Comparison of ENCODE assay signal across 8 cellular contexts in the genomic region with DNA sequence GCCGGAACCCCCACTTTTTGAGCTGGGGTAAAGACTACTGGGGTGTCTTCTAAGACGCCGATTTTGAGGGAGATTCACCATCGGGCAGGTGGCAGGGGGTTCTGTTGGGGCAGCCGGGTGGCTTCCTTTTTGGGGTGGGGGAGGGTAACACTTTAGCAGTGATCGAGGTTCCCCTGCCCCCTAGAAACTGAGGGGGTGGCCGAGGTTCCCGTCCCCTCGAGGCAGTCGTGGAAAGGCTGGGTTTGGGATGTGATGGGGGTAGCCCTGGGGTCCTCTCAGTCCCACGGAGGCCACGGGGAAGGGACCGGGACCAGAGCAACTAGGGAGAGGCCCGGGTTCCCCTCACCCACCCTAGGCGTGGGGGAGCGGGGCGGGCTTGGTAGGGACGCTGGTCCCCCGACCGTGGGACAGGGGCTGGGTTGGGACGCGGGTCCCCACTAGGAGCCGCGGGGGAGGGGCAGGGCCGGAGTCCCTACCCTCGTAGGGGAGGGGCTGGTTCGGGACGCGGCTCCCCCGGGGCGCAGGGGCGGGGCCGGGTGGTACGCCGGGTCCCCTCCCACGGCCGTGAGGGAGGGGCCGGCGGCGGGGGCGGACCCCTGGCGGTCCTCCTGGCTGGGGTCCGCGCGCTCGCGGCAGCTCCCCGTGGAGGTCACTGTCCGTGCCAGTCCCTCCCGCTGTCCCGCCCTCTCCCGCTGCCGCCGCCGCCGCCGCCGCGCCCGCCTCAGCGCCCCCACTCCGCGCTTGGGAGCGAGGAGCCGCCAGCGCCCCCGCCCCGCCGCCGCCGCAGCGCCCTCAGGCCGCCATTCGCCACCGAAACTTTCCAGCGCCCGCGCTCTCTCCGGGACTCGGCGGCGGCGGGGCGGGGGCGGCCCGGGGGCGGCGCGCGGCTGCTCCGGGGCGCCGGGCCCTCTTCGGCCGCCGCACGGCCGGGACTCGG. TPM values are rescaled to one million over a fixed set of nuclear protein-coding genes. Genes with fewer than 3 reads are reported as not detected.
DNase-seq lines count a peak whose midpoint lies in the region; ATAC-seq and TF ChIP-seq lines count a peak whose summit lies in the region.

A gene (plus strand): TSS at position 624 of the 937 bp plus-strand sequence. CDS start 188,529 bp downstream, outside the sequence.

- peak within 1 kb of the TSS; percentile 80 for H3K4me2 ChIP-seq in trophoblast cell (ENCODE audit: low read length)

- peaks cover 28% of the 10 kb centered on the region for H3K4me1 ChIP-seq in cardiac muscle cell (ENCODE audit: low read depth)
- H3K4me1 ChIP-seq in trophoblast cell (ENCODE audit: control insufficient read depth in 1 of 2, insufficient read depth in 2 of 2, low read length in 2 of 2), result peaks cover 7 to 26% of the 10 kb centered on the region in 2 experiments

- H3K9me3 ChIP-seq in cardiac muscle cell (ENCODE audit: low read depth) (no peaks in the 10 kb centered on the region), trophoblast cell (ENCODE audit: insufficient read depth, low read depth, low read length) (no peaks in the 10 kb centered on the region)

- WGBS in trophoblast cell (ENCODE audit: extremely low coverage, insufficient coverage, insufficient read length), result no CpG with 5 or more reads among the region's 99 CpGs

- H3K4ac ChIP-seq in trophoblast cell (ENCODE audit: low read depth, low read length), result peak within 1 kb of the TSS; percentile 86

- H4K91ac ChIP-seq in trophoblast cell (ENCODE audit: low read depth, low read length), result peak within 1 kb of the TSS; percentile 87

- peaks cover 10% of the 10 kb centered on the region for H3K79me2 ChIP-seq in trophoblast cell (ENCODE audit: control insufficient read depth, insufficient read depth, low read length, poor library complexity)

- peak within 1 kb of the TSS; percentile 64 for H2BK12ac ChIP-seq in trophoblast cell (ENCODE audit: low read length)

- H2AFZ ChIP-seq in trophoblast cell (ENCODE audit: insufficient read depth, low read length, poor library complexity), result peak within 1 kb of the TSS; percentile 93

- H3K9ac ChIP-seq in trophoblast cell (ENCODE audit: low read length), result peak within 1 kb of the TSS; percentile 83

- peaks cover 4% of the 10 kb centered on the region for H3K36me3 Mint-ChIP-seq in activated naive CD8-positive, alpha-beta T cell treated with anti-CD3 and anti-CD28 coated beads for 36 hours

- DNase-seq in SHP77 (lab: John Stamatoyannopoulos, UW) (peak; percentile 5 to 14), SHP77 treated with DMSO at 0.1 percent for 48 hours (lab: John Stamatoyannopoulos, UW) (no peak), SK-N-DZ (ENCODE audit: low spot score) (peak; percentile 74), cardiac muscle cell (ENCODE audit: low read depth in 1 of 2, low spot score in 1 of 2) (peak; percentile 58 to 82), trophoblast cell (no peak)
- DNase-seq in activated naive CD8-positive, alpha-beta T cell treated with anti-CD3 and anti-CD28 coated beads for 36 hours, result peak; percentile 68

- peak within 1 kb of the TSS; percentile 98 for H3K14ac ChIP-seq in trophoblast cell (ENCODE audit: low read length)

- H3K27me3 Mint-ChIP-seq in activated naive CD8-positive, alpha-beta T cell treated with anti-CD3 and anti-CD28 coated beads for 36 hours, result no peaks in the 10 kb centered on the region

- H3K4me3 Mint-ChIP-seq in activated naive CD8-positive, alpha-beta T cell treated with anti-CD3 and anti-CD28 coated beads for 36 hours, result peak within 1 kb of the TSS; percentile 82

- peak within 1 kb of the TSS; percentile 83 for H3K27ac ChIP-seq in cardiac muscle cell
- peak within 1 kb of the TSS; percentile 34 for H3K27ac ChIP-seq in trophoblast cell (ENCODE audit: low read depth, low read length)

- peak within 1 kb of the TSS; percentile 92 for H4K8ac ChIP-seq in trophoblast cell (ENCODE audit: low read depth, low read length)

- peaks cover 25% of the 10 kb centered on the region for H3K4me1 Mint-ChIP-seq in activated naive CD8-positive, alpha-beta T cell treated with anti-CD3 and anti-CD28 coated beads for 36 hours

- H3K4me3 ChIP-seq in cardiac muscle cell, result peak within 1 kb of the TSS; percentile 99
- peak within 1 kb of the TSS; percentile 81 for H3K4me3 ChIP-seq in trophoblast cell (ENCODE audit: low read depth, low read length)

- peaks cover 16% of the 10 kb centered on the region for H3K79me1 ChIP-seq in trophoblast cell (ENCODE audit: low read length)

- H3K23ac ChIP-seq in trophoblast cell (ENCODE audit: low read length), result no peak within 1 kb of the TSS

- H3K27me3 ChIP-seq in cardiac muscle cell, result no peaks in the 10 kb centered on the region
- no peaks in the 10 kb centered on the region for H3K27me3 ChIP-seq in trophoblast cell (ENCODE audit: insufficient read depth, low read length)

- H3K18ac ChIP-seq in trophoblast cell (ENCODE audit: low read length), result peak within 1 kb of the TSS; percentile 93

- H3K36me3 ChIP-seq in cardiac muscle cell (no peaks in the 10 kb centered on the region), trophoblast cell (ENCODE audit: control insufficient read depth in 1 of 2, insufficient read depth in 2 of 2, low read length in 2 of 2) (no peaks in the 10 kb centered on the region)

- TF ChIP-seq CTCF in cardiac muscle cell (IDR thresholded peaks at IDR 0.05; ENCODE audit: low read depth, low read length), result no peak

- H3K9me3 Mint-ChIP-seq in activated naive CD8-positive, alpha-beta T cell treated with anti-CD3 and anti-CD28 coated beads for 36 hours, result no peaks in the 10 kb centered on the region

- H2AK5ac ChIP-seq in trophoblast cell (ENCODE audit: low read length), result peak within 1 kb of the TSS; percentile 69

- peak within 1 kb of the TSS; percentile 92 for H3K27ac Mint-ChIP-seq in activated naive CD8-positive, alpha-beta T cell treated with anti-CD3 and anti-CD28 coated beads for 36 hours

- peak within 1 kb of the TSS; percentile 77 for H4K12ac ChIP-seq in trophoblast cell (ENCODE audit: low read depth, low read length)

- ATAC-seq in HG03439 (IDR thresholded peaks at IDR 0.05; ENCODE audit: unreplicated experiment), result peak; percentile 31
- ATAC-seq in GM18520 (IDR thresholded peaks at IDR 0.05; ENCODE audit: unreplicated experiment), result no peak

- peak within 1 kb of the TSS; percentile 72 for H2BK5ac ChIP-seq in trophoblast cell (ENCODE audit: low read depth, low read length, poor library complexity)

- peak within 1 kb of the TSS; percentile 90 for H2BK120ac ChIP-seq in trophoblast cell (ENCODE audit: insufficient read depth, low read length, poor library complexity)

RNA-seq across cellular contexts. Expression of the gene that starts here (rescaled TPM):
- 17.3 and 27.6 TPM in 2 replicates for polyA plus RNA-seq in SK-N-DZ (2014; cell fraction: cytosol; rRNA removed)
- polyA plus RNA-seq in SK-N-DZ (2014; cell fraction: nucleus; rRNA removed), result 11.2 and 21.6 TPM in 2 replicates
- 10 to 100 TPM; 33.1 to 33.9 TPM for total RNA-seq in activated naive CD8-positive, alpha-beta T cell treated with anti-CD3 and anti-CD28 coated beads for 36 hours
- total RNA-seq in cardiac muscle cell, result 28.7 and 29.9 TPM in 2 replicates
- 21.8 and 28.8 TPM in 2 replicates for polyA plus RNA-seq in cardiac muscle cell
- polyA plus RNA-seq in trophoblast cell (2013), result 14.6 and 15.2 TPM in 2 replicates

Comparison
In these comparisons a context has a peak if more than half of its experiments do, and no peak if none do; other contexts are left out.
1. DNase-seq: peak in SHP77 (2 of 2), SK-N-DZ (single experiment), activated naive CD8-positive, alpha-beta T cell treated with anti-CD3 and anti-CD28 coated beads for 36 hours (single experiment) and cardiac muscle cell (2 of 2); none in SHP77 treated with DMSO at 0.1 percent for 48 hours (single experiment) and trophoblast cell (0 of 2).